34 cellular contexts compared by ENCODE assay signal in the genomic region with DNA sequence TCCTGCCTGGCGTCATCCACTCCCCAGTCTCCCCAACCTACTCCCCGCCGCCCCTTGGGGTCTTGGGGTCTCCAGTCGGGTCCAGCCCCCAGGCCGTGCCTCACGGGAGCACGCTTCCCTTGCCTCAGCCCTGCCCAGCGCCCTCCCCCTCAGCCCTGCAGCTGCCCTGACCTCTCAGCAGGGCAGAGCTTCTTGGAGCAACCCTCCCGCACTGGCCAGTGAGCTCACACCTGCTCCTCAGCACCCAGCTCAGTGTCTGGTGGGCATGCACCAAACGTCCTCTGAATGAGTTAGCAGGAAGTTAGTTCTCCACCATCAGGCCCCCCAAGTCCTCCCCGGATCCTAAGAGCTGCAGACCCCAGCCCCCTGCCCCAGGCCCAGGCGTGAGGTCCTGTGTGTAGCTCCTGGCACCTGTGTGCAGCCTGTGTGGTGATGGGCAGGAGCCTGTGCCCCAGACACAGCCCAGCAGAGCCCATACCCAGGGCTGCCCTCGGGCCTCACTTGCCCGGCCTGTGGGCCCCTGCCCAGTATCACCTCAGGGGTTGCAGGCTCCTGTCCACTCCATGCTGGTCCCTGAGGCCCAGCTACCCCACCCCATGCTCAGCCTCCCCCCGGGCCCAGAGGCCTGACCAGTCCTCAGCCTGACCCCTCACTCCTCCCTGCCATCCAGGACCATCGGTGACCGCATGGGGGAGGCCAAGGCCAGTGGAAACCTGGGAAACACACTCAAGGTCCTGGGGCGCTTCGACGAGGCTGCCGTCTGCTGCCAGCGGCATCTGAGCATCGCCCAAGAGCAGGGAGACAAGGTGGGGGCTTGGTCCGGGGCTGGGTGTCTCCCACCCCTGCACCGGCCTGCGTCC. TPM values are rescaled to one million over a fixed set of nuclear protein-coding genes. Genes with fewer than 3 reads are reported as not detected.
"Had no signal": no experiment of that assay in that cellular context is flagged by ENCODE, and none has a peak within 500 bp of the region (broad histone marks: within the 10 kb centered on the region; RNA-seq: fewer than 3 reads in every experiment).

No MANE protein-coding gene starts in this region.

- H3K36me3 Mint-ChIP-seq: activated naive CD8-positive, alpha-beta T cell treated with anti-CD3 and anti-CD28 coated beads, Interleukin-2, amount 10 ng/mL, durations not matched to agents 7 days and 5 days; naive thymus-derived CD4-positive, alpha-beta T cell had no signal

- H3K36me3 ChIP-seq: breast epithelium, colonic mucosa, pancreas had no signal

- H3K9me3 ChIP-seq: breast epithelium, colonic mucosa, esophagus squamous epithelium, left lung, pancreas, prostate gland, suprapubic skin, tibial artery had no signal

- H3K27ac ChIP-seq: colonic mucosa, epithelial cell of prostate, left lung, pancreas, prostate gland, suprapubic skin, tibial artery, VCaP had no signal

- FAIRE-seq: endometrium, frontal cortex, islet of Langerhans, pancreas, TTC549 had no signal

- H3K9me3 Mint-ChIP-seq: activated naive CD4-positive, alpha-beta T cell treated with anti-CD3 and anti-CD28 coated beads for 36 hours; activated naive CD8-positive, alpha-beta T cell treated with anti-CD3 and anti-CD28 coated beads, Interleukin-2, amount 10 ng/mL, durations not matched to agents 7 days and 5 days; activated T-helper 1 cell treated with anti-CD3 and anti-CD28 coated beads, Interleukin-12 subunit alpha, Interleukin-12 subunit beta, Interleukin-2, Interleukin-4 antibody, amounts not matched to agents 30 ng/mL and 10 ng/mL and 1 ng/mL, durations not matched to agents 14 hours and 24 hours and 36 hours; mesothelial cell of epicardium; naive thymus-derived CD4-positive, alpha-beta T cell; T-helper 1 cell treated with Interleukin-12 subunit alpha and Interleukin-12 subunit beta and Interleukin-4 antibody, amounts not matched to agents 30 μg/mL and 1 μg/mL, for 36 hours had no signal

- H3K27me3 ChIP-seq: breast epithelium, colonic mucosa, esophagus squamous epithelium, left lung, pancreas, suprapubic skin, tibial artery had no signal

- H3K27ac Mint-ChIP-seq: activated naive CD4-positive, alpha-beta T cell treated with anti-CD3 and anti-CD28 coated beads for 36 hours; activated naive CD8-positive, alpha-beta T cell treated with anti-CD3 and anti-CD28 coated beads, Interleukin-2, amount 10 ng/mL, durations not matched to agents 7 days and 5 days; activated T-helper 1 cell treated with anti-CD3 and anti-CD28 coated beads, Interleukin-12 subunit alpha, Interleukin-12 subunit beta, Interleukin-2, Interleukin-4 antibody, amounts not matched to agents 30 ng/mL and 10 ng/mL and 1 ng/mL, durations not matched to agents 14 hours and 24 hours and 36 hours; mesothelial cell of epicardium; naive thymus-derived CD4-positive, alpha-beta T cell; T-helper 1 cell treated with Interleukin-12 subunit alpha and Interleukin-12 subunit beta and Interleukin-4 antibody, amounts not matched to agents 30 μg/mL and 1 μg/mL, for 36 hours had no signal

- H3K4me3 ChIP-seq: breast epithelium, colonic mucosa, esophagus squamous epithelium, left lung, pancreas, prostate gland, suprapubic skin, tibial artery had no signal

- H3K4me1 ChIP-seq: breast epithelium, colonic mucosa, left lung, prostate gland, suprapubic skin had no signal

- ATAC-seq: naive thymus-derived CD4-positive, alpha-beta T cell; pancreas had no signal

- DNase-seq: activated CD4-positive, alpha-beta T cell treated with anti-CD3 and anti-CD28 coated beads for 4 hours; activated CD4-positive, alpha-beta T cell treated with anti-CD3 and anti-CD28 coated beads, Interleukin-2, amount 50 U/mL, for 4 hours; activated effector memory CD4-positive, alpha-beta T cell treated with anti-CD3 and anti-CD28 coated beads, Interleukin-2, amount 50 U/mL, for 16 hours; activated naive CD4-positive, alpha-beta T cell treated with anti-CD3 and anti-CD28 coated beads for 36 hours; activated naive CD8-positive, alpha-beta T cell treated with anti-CD3 and anti-CD28 coated beads, Interleukin-2, amount 10 ng/mL, durations not matched to agents 7 days and 5 days; amniotic stem cell; colonic mucosa; effector CD8-positive, alpha-beta T cell; esophagus squamous epithelium; left lung; naive thymus-derived CD4-positive, alpha-beta T cell; nucleus accumbens; retina; stimulated activated CD4-positive, alpha-beta T cell treated with anti-CD3 and anti-CD28 coated beads, Interleukin-15, amount 100 ng/mL, for 24 hours; stimulated activated CD4-positive, alpha-beta T cell treated with anti-CD3 and anti-CD28 coated beads, Interleukin-2, amount 100 ng/mL, for 24 hours; stimulated activated naive CD4-positive, alpha-beta T cell; T-helper 9 cell; tibial artery had no signal

RNA-seq across cellular contexts. Expression of gene CCDC187, which starts 31.6 kb away (rescaled TPM):
- total RNA-seq: activated naive CD4-positive, alpha-beta T cell treated with anti-CD3 and anti-CD28 coated beads for 36 hours; activated naive CD8-positive, alpha-beta T cell treated with anti-CD3 and anti-CD28 coated beads, Interleukin-2, amount 10 ng/mL, durations not matched to agents 7 days and 5 days; activated T-helper 1 cell treated with anti-CD3 and anti-CD28 coated beads, Interleukin-12 subunit alpha, Interleukin-12 subunit beta, Interleukin-2, Interleukin-4 antibody, amounts not matched to agents 30 ng/mL and 10 ng/mL and 1 ng/mL, durations not matched to agents 14 hours and 24 hours and 36 hours; breast epithelium; dermis microvascular lymphatic vessel endothelial cell; esophagus squamous epithelium; lung microvascular endothelial cell had no signal
- polyA plus RNA-seq: naive thymus-derived CD4-positive, alpha-beta T cell; neural cell had no signal
